Comparison of ENCODE assay signal across 8 cellular contexts in genomic region chr15:92158426-92158825, GRCh38.
A peak's percentile ranks its signal among the peaks of the same experiment; 100 is the strongest.
DNase-seq lines count a peak whose midpoint lies in the region; ATAC-seq, FAIRE-seq and TF ChIP-seq lines count a peak whose summit lies in the region.

No MANE protein-coding gene starts in this region.

- no peaks in the 10 kb centered on the region; the same call in 1 of the 2 replicates for H3K9me3 Mint-ChIP-seq in HFFc6

- no peak overlapping the region for H3K27ac Mint-ChIP-seq in HFFc6

- no peaks in the 10 kb centered on the region for H3K36me3 ChIP-seq in prostate gland

- H3K9me3 ChIP-seq in prostate gland, result no peaks in the 10 kb centered on the region

- TF ChIP-seq CTCF in HFFc6 (IDR thresholded peaks at IDR 0.05) (no peak), prostate gland (IDR thresholded peaks at IDR 0.05) (no peak)

- ATAC-seq in GM18909 (IDR thresholded peaks at IDR 0.05; ENCODE audit: poor library complexity, unreplicated experiment) (peak; percentile 32), HG03460 (IDR thresholded peaks at IDR 0.05; ENCODE audit: unreplicated experiment) (peak; percentile 48)

- H3K27ac ChIP-seq in prostate gland, result no peak overlapping the region

- H3K36me3 Mint-ChIP-seq in HFFc6 (ENCODE audit: low read depth), result no peaks in the 10 kb centered on the region

- no peak for TF ChIP-seq POLR2A in prostate gland (IDR thresholded peaks at IDR 0.05)
- no peak for TF ChIP-seq POLR2A in H54 (IDR thresholded peaks at IDR 0.05; ENCODE audit: low read depth, low read length)

- FAIRE-seq in H54 (lab: Jason Lieb, UNC), result no peak

- intact Hi-C loops in prostate gland (cut with DNase I), result no loop called here

- peak; percentile 18 for DNase-seq in activated naive CD4-positive, alpha-beta T cell treated with anti-CD3 and anti-CD28 coated beads, Interleukin-2, amount 50 U/mL, for 16 hours
- DNase-seq in stimulated activated CD4-positive, alpha-beta T cell treated with anti-CD3 and anti-CD28 coated beads, Interleukin-2, amount 100 ng/mL, for 24 hours, result peak; percentile 36 to 38
- DNase-seq in HFFc6 (no peak), prostate gland (ENCODE audit: low spot score) (no peak), H54 (ENCODE audit: insufficient read length, low spot score) (no peak), MV-4-11 (lab: John Stamatoyannopoulos, UW) (no peak)

- 78% methylated on average over 6 of the region's 6 CpGs for WGBS in prostate gland

- no peak overlapping the region for H3K4me3 Mint-ChIP-seq in HFFc6

- H3K4me1 ChIP-seq in prostate gland (replicated peaks), result no peaks in the 10 kb centered on the region

- no peaks in the 10 kb centered on the region for H3K27me3 ChIP-seq in prostate gland (replicated peaks; ENCODE audit: insufficient read depth)

- no peak overlapping the region for H3K4me3 ChIP-seq in prostate gland

- H3K27me3 Mint-ChIP-seq in HFFc6 (ENCODE audit: insufficient read depth), result peaks cover 2% of the 10 kb centered on the region

- peaks cover 5% of the 10 kb centered on the region; the same call in 1 of the 2 replicates for H3K4me1 Mint-ChIP-seq in HFFc6 (ENCODE audit: low read depth)

Comparison
In these comparisons a context has a peak if more than half of its experiments do, and no peak if none do; other contexts are left out.
1. DNase-seq: peak in activated naive CD4-positive, alpha-beta T cell treated with anti-CD3 and anti-CD28 coated beads, Interleukin-2, amount 50 U/mL, for 16 hours (single experiment) and stimulated activated CD4-positive, alpha-beta T cell treated with anti-CD3 and anti-CD28 coated beads, Interleukin-2, amount 100 ng/mL, for 24 hours (2 of 2); none in HFFc6 (single experiment), prostate gland (single experiment), H54 (single experiment) and MV-4-11 (single experiment).